Comparison of ENCODE assay signal across 22 cellular contexts in genomic region chr2:98269830-98270229, GRCh38.
A peak's percentile ranks its signal among the peaks of the same experiment; 100 is the strongest.
DNase-seq lines count a peak whose midpoint lies in the region; ATAC-seq and TF ChIP-seq lines count a peak whose summit lies in the region.
"Had no signal": no experiment of that assay in that cellular context is flagged by ENCODE, and none has a peak within 500 bp of the region (broad histone marks: within the 10 kb centered on the region; RNA-seq: fewer than 3 reads in every experiment).

No MANE protein-coding gene starts in this region.

- H3K79me2 ChIP-seq in KMS-11 (ENCODE audit: insufficient read depth, low read depth) (no peaks in the 10 kb centered on the region), neural progenitor cell (ENCODE audit: low read depth) (no peaks in the 10 kb centered on the region)

- H3K36me3 ChIP-seq in KMS-11 (ENCODE audit: insufficient read depth), result no peaks in the 10 kb centered on the region
- H3K36me3 ChIP-seq in neural progenitor cell, result no peaks in the 10 kb centered on the region
- H3K36me3 ChIP-seq: left ventricle myocardium inferior, neutrophil, upper lobe of right lung had no signal

- ATAC-seq in GM18858 (IDR thresholded peaks at IDR 0.05; ENCODE audit: unreplicated experiment), result no peak
- no peak for ATAC-seq in activated CD8-positive, alpha-beta memory T cell treated with anti-CD3 and anti-CD28 coated beads, Interleukin-2, amount 10 ng/mL, durations not matched to agents 7 days and 5 days
- ATAC-seq: effector memory CD8-positive, alpha-beta T cell; sciatic nerve had no signal

- H3K9ac ChIP-seq in KMS-11 (no peak overlapping the region), neural progenitor cell (no peak overlapping the region)

- no peaks in the 10 kb centered on the region for H3K9me3 ChIP-seq in neural progenitor cell (ENCODE audit: low read depth)
- H3K9me3 ChIP-seq: neutrophil, upper lobe of right lung had no signal

- H3K4me1 Mint-ChIP-seq in chondrocyte (ENCODE audit: low read depth) (peaks cover 14% of the 10 kb centered on the region), neural progenitor cell (peaks cover 2% of the 10 kb centered on the region)
- no peaks in the 10 kb centered on the region for H3K4me1 Mint-ChIP-seq in activated CD8-positive, alpha-beta memory T cell treated with anti-CD3 and anti-CD28 coated beads, Interleukin-2, amount 10 ng/mL, durations not matched to agents 7 days and 5 days

- H3K4me1 ChIP-seq in KMS-11 (ENCODE audit: low read depth, poor library complexity, severe bottlenecking), result peaks cover 12% of the 10 kb centered on the region
- H3K4me1 ChIP-seq in neural progenitor cell, result no peaks in the 10 kb centered on the region
- H3K4me1 ChIP-seq: left ventricle myocardium inferior, upper lobe of right lung had no signal

- H3K4me3 Mint-ChIP-seq in chondrocyte (ENCODE audit: unreplicated experiment) (no peak overlapping the region), neural progenitor cell (no peak overlapping the region)
- H3K4me3 Mint-ChIP-seq in activated CD8-positive, alpha-beta memory T cell treated with anti-CD3 and anti-CD28 coated beads, Interleukin-2, amount 10 ng/mL, durations not matched to agents 7 days and 5 days, result no peak overlapping the region
- H3K4me3 Mint-ChIP-seq: activated T-helper 1 cell treated with anti-CD3 and anti-CD28 coated beads, Interleukin-12 subunit alpha, Interleukin-12 subunit beta, Interleukin-2, Interleukin-4 antibody, amounts not matched to agents 30 ng/mL and 10 ng/mL and 1 ng/mL, durations not matched to agents 14 hours and 24 hours and 36 hours; CD4-positive, alpha-beta T cell; effector memory CD8-positive, alpha-beta T cell had no signal

- H2AFZ ChIP-seq in KMS-11 (ENCODE audit: low read depth) (peak overlapping the region; percentile 2; the same call in 1 of the 2 replicates), neural progenitor cell (replicated peaks) (peak overlapping the region; percentile 87)

- no peaks in the 10 kb centered on the region for H3K36me3 Mint-ChIP-seq in chondrocyte (ENCODE audit: low read depth)
- no peaks in the 10 kb centered on the region for H3K36me3 Mint-ChIP-seq in neural progenitor cell
- peaks cover 2% of the 10 kb centered on the region for H3K36me3 Mint-ChIP-seq in activated CD8-positive, alpha-beta memory T cell treated with anti-CD3 and anti-CD28 coated beads, Interleukin-2, amount 10 ng/mL, durations not matched to agents 7 days and 5 days

- no peaks in the 10 kb centered on the region for H3K27me3 ChIP-seq in KMS-11 (ENCODE audit: insufficient read depth, low read depth)
- no peaks in the 10 kb centered on the region for H3K27me3 ChIP-seq in neural progenitor cell
- H3K27me3 ChIP-seq: upper lobe of right lung had no signal

- no peak for TF ChIP-seq CTCF in KMS-11 (conservative IDR thresholded peaks at IDR 0.05; ENCODE audit: low read depth, low read length)
- no peak for TF ChIP-seq CTCF in chondrocyte (IDR thresholded peaks at IDR 0.05)
- TF ChIP-seq CTCF in neural progenitor cell (IDR thresholded peaks at IDR 0.05), result no peak
- no peak for TF ChIP-seq CTCF in GM10248 (IDR thresholded peaks at IDR 0.05; ENCODE audit: control extremely low read depth, extremely low read depth, low read depth, missing control alignments)

- no peaks in the 10 kb centered on the region for H4K20me1 ChIP-seq in KMS-11 (ENCODE audit: insufficient read depth)
- no peaks in the 10 kb centered on the region for H4K20me1 ChIP-seq in neural progenitor cell (ENCODE audit: low read depth)

- H3K9me3 Mint-ChIP-seq in chondrocyte (ENCODE audit: low read depth) (peaks cover 9% of the 10 kb centered on the region), neural progenitor cell (peaks cover 10% of the 10 kb centered on the region)
- peaks cover 2% of the 10 kb centered on the region for H3K9me3 Mint-ChIP-seq in activated CD8-positive, alpha-beta memory T cell treated with anti-CD3 and anti-CD28 coated beads, Interleukin-2, amount 10 ng/mL, durations not matched to agents 7 days and 5 days (ENCODE audit: low read depth)
- H3K9me3 Mint-ChIP-seq: CD4-positive, alpha-beta T cell; effector memory CD8-positive, alpha-beta T cell had no signal

- H3K27ac ChIP-seq in KMS-11 (no peak overlapping the region), neural progenitor cell (no peak overlapping the region)
- H3K27ac ChIP-seq: left ventricle myocardium inferior, neutrophil, upper lobe of right lung had no signal

- CTCF ChIA-PET in GM10248 (lab: Yijun Ruan, JAX), result interaction anchor here (0.7 to 2.6 kb wide), 18 partner anchors 8 to 572 kb away, joined by 3 to 9 read pairs (median 3); no protein-coding TSS in a partner anchor
- CTCF ChIA-PET in activated CD8-positive, alpha-beta memory T cell treated with anti-CD3 and anti-CD28 coated beads, Interleukin-2, amount 10 ng/mL, durations not matched to agents 7 days and 5 days (lab: Charles Lee), result interaction anchor here (0.8 to 2.0 kb wide), 3 partner anchors 85 to 470 kb away, joined by 3 to 9 read pairs (median 3); no protein-coding TSS in a partner anchor

- no peaks in the 10 kb centered on the region for H3F3A ChIP-seq in neural progenitor cell (ENCODE audit: low read depth)

- POLR2A ChIA-PET in GM10248 (lab: Yijun Ruan, JAX), result no interaction called here

- H3K4me3 ChIP-seq in KMS-11 (IDR thresholded peaks at IDR 0.05; ENCODE audit: insufficient read depth, low read depth, low read length) (no peak overlapping the region), neural progenitor cell (no peak overlapping the region)
- H3K4me3 ChIP-seq: K562, left ventricle myocardium inferior, upper lobe of right lung had no signal

- DNase-seq in AG08395 (ENCODE audit: low spot score) (peak; percentile 17), chondrocyte (ENCODE audit: low spot score) (no peak), neural progenitor cell (ENCODE audit: low spot score) (no peak), GM10248 (ENCODE audit: extremely low spot score) (no peak), C1 segment of cervical spinal cord (lab: John Stamatoyannopoulos, UW) (no peak)
- no peak for DNase-seq in activated CD8-positive, alpha-beta memory T cell treated with anti-CD3 and anti-CD28 coated beads, Interleukin-2, amount 10 ng/mL, durations not matched to agents 7 days and 5 days
- DNase-seq: activated CD4-positive, alpha-beta T cell treated with anti-CD3 and anti-CD28 coated beads, Interleukin-2, amount 50 U/mL, for 48 hours; activated CD8-positive, alpha-beta memory T cell treated with anti-CD3 and anti-CD28 coated beads, Interleukin-2, amount 50 U/mL, for 4 hours; activated naive CD4-positive, alpha-beta T cell treated with anti-CD3 and anti-CD28 coated beads, Interleukin-2, amount 50 U/mL, for 16 hours; CD4-positive, alpha-beta T cell; effector memory CD8-positive, alpha-beta T cell; left ventricle myocardium inferior; NCI-H524 treated with DMSO at 0.1 percent for 48 hours; stimulated activated CD4-positive, alpha-beta T cell treated with anti-CD3 and anti-CD28 coated beads, Interleukin-12 subunit alpha, Interleukin-12 subunit beta, amount 100 ng/mL, for 4 hours; upper lobe of right lung had no signal

- H3K27me3 Mint-ChIP-seq in chondrocyte (ENCODE audit: low read depth) (peaks cover 4% of the 10 kb centered on the region), neural progenitor cell (ENCODE audit: insufficient read depth, low read depth) (no peaks in the 10 kb centered on the region)
- H3K27me3 Mint-ChIP-seq in activated CD8-positive, alpha-beta memory T cell treated with anti-CD3 and anti-CD28 coated beads, Interleukin-2, amount 10 ng/mL, durations not matched to agents 7 days and 5 days, result peaks cover 21% of the 10 kb centered on the region
- H3K27me3 Mint-ChIP-seq: progenitor cell of endocrine pancreas had no signal

- H3K27ac Mint-ChIP-seq in chondrocyte (ENCODE audit: unreplicated experiment), result peak overlapping the region; percentile 74
- no peak overlapping the region for H3K27ac Mint-ChIP-seq in neural progenitor cell
- no peak overlapping the region for H3K27ac Mint-ChIP-seq in activated CD8-positive, alpha-beta memory T cell treated with anti-CD3 and anti-CD28 coated beads, Interleukin-2, amount 10 ng/mL, durations not matched to agents 7 days and 5 days
- H3K27ac Mint-ChIP-seq: activated T-helper 1 cell treated with anti-CD3 and anti-CD28 coated beads, Interleukin-12 subunit alpha, Interleukin-12 subunit beta, Interleukin-2, Interleukin-4 antibody, amounts not matched to agents 30 ng/mL and 10 ng/mL and 1 ng/mL, durations not matched to agents 14 hours and 24 hours and 36 hours; CD4-positive, alpha-beta T cell; effector memory CD8-positive, alpha-beta T cell; progenitor cell of endocrine pancreas had no signal

- H3K4me2 ChIP-seq in KMS-11 (no peak overlapping the region), neural progenitor cell (no peak overlapping the region)
